ENCODE assay signal across 1 cellular context in the genomic region with DNA sequence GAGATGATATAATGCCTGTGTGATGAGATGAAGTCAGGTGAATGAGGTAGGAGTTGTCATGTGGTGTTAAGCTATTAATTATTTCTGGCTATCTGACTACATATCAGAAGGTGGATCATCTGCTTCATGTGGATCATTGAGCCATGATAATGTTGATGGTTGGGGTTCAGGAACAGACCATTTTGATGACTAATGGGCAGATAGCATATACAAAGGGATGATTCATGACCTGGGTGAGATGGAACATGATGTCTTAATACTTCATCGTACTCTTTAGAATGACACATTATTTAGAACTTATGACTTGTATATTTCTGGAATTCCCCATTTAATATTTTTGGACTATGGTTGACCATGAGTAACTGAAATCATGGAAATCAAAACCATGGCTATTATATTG.
TF ChIP-seq lines count a peak whose summit lies in the region.

No MANE protein-coding gene starts in this region.

TF ChIP-seq in GM23338, 12 proteins besides CTCF, POLR2A, EP300 and RAD21 (continued from another document):
- TF ChIP-seq, protein P1, sequence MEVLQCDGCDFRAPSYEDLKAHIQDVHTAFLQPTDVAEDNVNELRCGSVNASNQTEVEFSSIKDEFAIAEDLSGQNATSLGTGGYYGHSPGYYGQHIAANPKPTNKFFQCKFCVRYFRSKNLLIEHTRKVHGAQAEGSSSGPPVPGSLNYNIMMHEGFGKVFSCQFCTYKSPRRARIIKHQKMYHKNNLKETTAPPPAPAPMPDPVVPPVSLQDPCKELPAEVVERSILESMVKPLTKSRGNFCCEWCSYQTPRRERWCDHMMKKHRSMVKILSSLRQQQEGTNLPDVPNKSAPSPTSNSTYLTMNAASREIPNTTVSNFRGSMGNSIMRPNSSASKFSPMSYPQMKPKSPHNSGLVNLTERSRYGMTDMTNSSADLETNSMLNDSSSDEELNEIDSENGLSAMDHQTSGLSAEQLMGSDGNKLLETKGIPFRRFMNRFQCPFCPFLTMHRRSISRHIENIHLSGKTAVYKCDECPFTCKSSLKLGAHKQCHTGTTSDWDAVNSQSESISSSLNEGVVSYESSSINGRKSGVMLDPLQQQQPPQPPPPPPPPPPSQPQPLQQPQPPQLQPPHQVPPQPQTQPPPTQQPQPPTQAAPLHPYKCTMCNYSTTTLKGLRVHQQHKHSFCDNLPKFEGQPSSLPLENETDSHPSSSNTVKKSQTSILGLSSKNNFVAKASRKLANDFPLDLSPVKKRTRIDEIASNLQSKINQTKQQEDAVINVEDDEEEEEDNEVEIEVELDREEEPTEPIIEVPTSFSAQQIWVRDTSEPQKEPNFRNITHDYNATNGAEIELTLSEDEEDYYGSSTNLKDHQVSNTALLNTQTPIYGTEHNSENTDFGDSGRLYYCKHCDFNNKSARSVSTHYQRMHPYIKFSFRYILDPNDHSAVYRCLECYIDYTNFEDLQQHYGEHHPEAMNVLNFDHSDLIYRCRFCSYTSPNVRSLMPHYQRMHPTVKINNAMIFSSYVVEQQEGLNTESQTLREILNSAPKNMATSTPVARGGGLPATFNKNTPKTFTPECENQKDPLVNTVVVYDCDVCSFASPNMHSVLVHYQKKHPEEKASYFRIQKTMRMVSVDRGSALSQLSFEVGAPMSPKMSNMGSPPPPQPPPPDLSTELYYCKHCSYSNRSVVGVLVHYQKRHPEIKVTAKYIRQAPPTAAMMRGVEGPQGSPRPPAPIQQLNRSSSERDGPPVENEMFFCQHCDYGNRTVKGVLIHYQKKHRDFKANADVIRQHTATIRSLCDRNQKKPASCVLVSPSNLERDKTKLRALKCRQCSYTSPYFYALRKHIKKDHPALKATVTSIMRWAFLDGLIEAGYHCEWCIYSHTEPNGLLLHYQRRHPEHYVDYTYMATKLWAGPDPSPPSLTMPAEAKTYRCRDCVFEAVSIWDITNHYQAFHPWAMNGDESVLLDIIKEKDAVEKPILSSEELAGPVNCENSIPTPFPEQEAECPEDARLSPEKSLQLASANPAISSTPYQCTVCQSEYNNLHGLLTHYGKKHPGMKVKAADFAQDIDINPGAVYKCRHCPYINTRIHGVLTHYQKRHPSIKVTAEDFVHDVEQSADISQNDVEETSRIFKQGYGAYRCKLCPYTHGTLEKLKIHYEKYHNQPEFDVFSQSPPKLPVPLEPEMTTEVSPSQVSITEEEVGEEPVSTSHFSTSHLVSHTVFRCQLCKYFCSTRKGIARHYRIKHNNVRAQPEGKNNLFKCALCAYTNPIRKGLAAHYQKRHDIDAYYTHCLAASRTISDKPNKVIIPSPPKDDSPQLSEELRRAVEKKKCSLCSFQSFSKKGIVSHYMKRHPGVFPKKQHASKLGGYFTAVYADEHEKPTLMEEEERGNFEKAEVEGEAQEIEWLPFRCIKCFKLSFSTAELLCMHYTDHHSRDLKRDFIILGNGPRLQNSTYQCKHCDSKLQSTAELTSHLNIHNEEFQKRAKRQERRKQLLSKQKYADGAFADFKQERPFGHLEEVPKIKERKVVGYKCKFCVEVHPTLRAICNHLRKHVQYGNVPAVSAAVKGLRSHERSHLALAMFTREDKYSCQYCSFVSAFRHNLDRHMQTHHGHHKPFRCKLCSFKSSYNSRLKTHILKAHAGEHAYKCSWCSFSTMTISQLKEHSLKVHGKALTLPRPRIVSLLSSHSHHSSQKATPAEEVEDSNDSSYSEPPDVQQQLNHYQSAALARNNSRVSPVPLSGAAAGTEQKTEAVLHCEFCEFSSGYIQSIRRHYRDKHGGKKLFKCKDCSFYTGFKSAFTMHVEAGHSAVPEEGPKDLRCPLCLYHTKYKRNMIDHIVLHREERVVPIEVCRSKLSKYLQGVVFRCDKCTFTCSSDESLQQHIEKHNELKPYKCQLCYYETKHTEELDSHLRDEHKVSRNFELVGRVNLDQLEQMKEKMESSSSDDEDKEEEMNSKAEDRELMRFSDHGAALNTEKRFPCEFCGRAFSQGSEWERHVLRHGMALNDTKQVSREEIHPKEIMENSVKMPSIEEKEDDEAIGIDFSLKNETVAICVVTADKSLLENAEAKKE (CRISPR knock-in tag; IDR thresholded peaks at IDR 0.05): no peak
- TF ChIP-seq ZNF331 (CRISPR knock-in tag; IDR thresholded peaks at IDR 0.05; ENCODE audit: low read depth): no peak
- TF ChIP-seq, protein P2, sequence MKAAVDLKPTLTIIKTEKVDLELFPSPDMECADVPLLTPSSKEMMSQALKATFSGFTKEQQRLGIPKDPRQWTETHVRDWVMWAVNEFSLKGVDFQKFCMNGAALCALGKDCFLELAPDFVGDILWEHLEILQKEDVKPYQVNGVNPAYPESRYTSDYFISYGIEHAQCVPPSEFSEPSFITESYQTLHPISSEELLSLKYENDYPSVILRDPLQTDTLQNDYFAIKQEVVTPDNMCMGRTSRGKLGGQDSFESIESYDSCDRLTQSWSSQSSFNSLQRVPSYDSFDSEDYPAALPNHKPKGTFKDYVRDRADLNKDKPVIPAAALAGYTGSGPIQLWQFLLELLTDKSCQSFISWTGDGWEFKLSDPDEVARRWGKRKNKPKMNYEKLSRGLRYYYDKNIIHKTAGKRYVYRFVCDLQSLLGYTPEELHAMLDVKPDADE (IDR thresholded peaks at IDR 0.05): no peak
- no peak for TF ChIP-seq POLR2AphosphoS5 (IDR thresholded peaks at IDR 0.05; ENCODE audit: low read depth)
- TF ChIP-seq JUNB (IDR thresholded peaks at IDR 0.05; ENCODE audit: unreplicated experiment): no peak
- TF ChIP-seq, protein P3, sequence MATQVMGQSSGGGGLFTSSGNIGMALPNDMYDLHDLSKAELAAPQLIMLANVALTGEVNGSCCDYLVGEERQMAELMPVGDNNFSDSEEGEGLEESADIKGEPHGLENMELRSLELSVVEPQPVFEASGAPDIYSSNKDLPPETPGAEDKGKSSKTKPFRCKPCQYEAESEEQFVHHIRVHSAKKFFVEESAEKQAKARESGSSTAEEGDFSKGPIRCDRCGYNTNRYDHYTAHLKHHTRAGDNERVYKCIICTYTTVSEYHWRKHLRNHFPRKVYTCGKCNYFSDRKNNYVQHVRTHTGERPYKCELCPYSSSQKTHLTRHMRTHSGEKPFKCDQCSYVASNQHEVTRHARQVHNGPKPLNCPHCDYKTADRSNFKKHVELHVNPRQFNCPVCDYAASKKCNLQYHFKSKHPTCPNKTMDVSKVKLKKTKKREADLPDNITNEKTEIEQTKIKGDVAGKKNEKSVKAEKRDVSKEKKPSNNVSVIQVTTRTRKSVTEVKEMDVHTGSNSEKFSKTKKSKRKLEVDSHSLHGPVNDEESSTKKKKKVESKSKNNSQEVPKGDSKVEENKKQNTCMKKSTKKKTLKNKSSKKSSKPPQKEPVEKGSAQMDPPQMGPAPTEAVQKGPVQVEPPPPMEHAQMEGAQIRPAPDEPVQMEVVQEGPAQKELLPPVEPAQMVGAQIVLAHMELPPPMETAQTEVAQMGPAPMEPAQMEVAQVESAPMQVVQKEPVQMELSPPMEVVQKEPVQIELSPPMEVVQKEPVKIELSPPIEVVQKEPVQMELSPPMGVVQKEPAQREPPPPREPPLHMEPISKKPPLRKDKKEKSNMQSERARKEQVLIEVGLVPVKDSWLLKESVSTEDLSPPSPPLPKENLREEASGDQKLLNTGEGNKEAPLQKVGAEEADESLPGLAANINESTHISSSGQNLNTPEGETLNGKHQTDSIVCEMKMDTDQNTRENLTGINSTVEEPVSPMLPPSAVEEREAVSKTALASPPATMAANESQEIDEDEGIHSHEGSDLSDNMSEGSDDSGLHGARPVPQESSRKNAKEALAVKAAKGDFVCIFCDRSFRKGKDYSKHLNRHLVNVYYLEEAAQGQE (IDR thresholded peaks at IDR 0.05; ENCODE audit: unreplicated experiment): no peak
